In the genomic region with DNA sequence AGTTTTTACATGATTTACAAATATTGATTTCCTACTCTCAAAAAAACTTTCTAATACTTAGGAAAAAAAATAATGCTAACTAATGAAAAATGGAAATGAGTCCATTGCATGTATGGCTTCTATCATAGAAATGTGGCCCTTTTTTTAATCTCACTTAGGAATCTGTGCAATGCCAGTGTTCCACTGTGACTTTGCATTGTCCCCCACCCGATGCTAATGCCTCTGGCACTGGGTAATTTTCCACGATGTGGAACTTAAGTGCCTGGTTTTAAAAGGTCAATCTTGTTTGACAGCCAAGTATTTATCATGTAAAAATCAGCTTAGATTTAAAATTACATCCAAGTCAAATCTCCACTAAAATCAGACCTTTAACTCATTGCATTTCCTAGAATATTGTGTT, we compare ENCODE assay signal across 32 cellular contexts. TPM values are rescaled to one million over a fixed set of nuclear protein-coding genes. Genes with fewer than 3 reads are reported as not detected.
"Had no signal": no experiment of that assay in that cellular context is flagged by ENCODE, and none has a peak within 500 bp of the region (broad histone marks: within the 10 kb centered on the region; RNA-seq: fewer than 3 reads in every experiment).

No MANE protein-coding gene starts in this region.

- H3K27me3 ChIP-seq: colonic mucosa, esophagus squamous epithelium, gastrocnemius medialis, heart right ventricle had no signal

- FAIRE-seq: endometrium, keratinocyte had no signal

- H3K4me3 ChIP-seq: colonic mucosa, esophagus squamous epithelium, gastrocnemius medialis, heart right ventricle, left ventricle myocardium inferior, lower lobe of right lung, mucosa of descending colon had no signal

- H3K4me1 ChIP-seq: colonic mucosa, esophagus squamous epithelium, gastrocnemius medialis, heart right ventricle, left ventricle myocardium inferior, lower lobe of right lung had no signal

- ATAC-seq: effector memory CD8-positive, alpha-beta T cell; esophagus mucosa; gastrocnemius medialis; heart right ventricle; left colon; left lobe of liver; lower lobe of right lung; mucosa of descending colon; naive thymus-derived CD8-positive, alpha-beta T cell had no signal

- H3K9me3 ChIP-seq: colonic mucosa, esophagus squamous epithelium, gastrocnemius medialis, heart right ventricle, left ventricle myocardium inferior, lower lobe of right lung, mucosa of descending colon had no signal

- H3K36me3 ChIP-seq: colonic mucosa, esophagus squamous epithelium, gastrocnemius medialis, heart right ventricle, left ventricle myocardium inferior, lower lobe of right lung had no signal

- H3K27ac ChIP-seq: colonic mucosa, epithelial cell of prostate, esophagus squamous epithelium, gastrocnemius medialis, heart right ventricle, left ventricle myocardium inferior, lower lobe of right lung had no signal

- DNase-seq: colonic mucosa; cortex of kidney; effector CD8-positive, alpha-beta T cell; effector memory CD8-positive, alpha-beta T cell; endodermal cell; erythroblast; esophagus squamous epithelium; foreskin fibroblast; foreskin melanocyte; gastrocnemius medialis; glutamatergic neuron; head of caudate nucleus; heart right ventricle; hippocampal formation; kidney glomerular epithelial cell; left colon; left ventricle myocardium inferior; lower lobe of right lung; mesenchymal stem cell; mucosa of descending colon; naive B cell; naive thymus-derived CD8-positive, alpha-beta T cell had no signal

RNA-seq across cellular contexts. Expression of gene SPATA4, which starts 53.1 kb away (rescaled TPM):
- total RNA-seq: colonic mucosa; dermis microvascular lymphatic vessel endothelial cell; endodermal cell; esophagus mucosa; esophagus squamous epithelium; glomerular endothelial cell; left colon; left lobe of liver; lung microvascular endothelial cell; mesenteric fat pad; naive thymus-derived CD8-positive, alpha-beta T cell had no signal
- polyA plus RNA-seq: liver; naive thymus-derived CD8-positive, alpha-beta T cell had no signal
